In genomic region chr20:61742097-61742805, GRCh38 we compare ENCODE assay signal across 22 cellular contexts.
DNase-seq lines count a peak whose midpoint lies in the region; ATAC-seq, FAIRE-seq and TF ChIP-seq lines count a peak whose summit lies in the region.
"Had no signal": no experiment of that assay in that cellular context is flagged by ENCODE, and none has a peak within 500 bp of the region (broad histone marks: within the 10 kb centered on the region; RNA-seq: fewer than 3 reads in every experiment).

No MANE protein-coding gene starts in this region.

- H3K9me3 ChIP-seq in kidney (ENCODE audit: control insufficient read depth in 1 of 2, low read length in 2 of 2) = no peaks in the 10 kb centered on the region

- H3K27ac Mint-ChIP-seq in activated T-cell treated with anti-CD3 and anti-CD28 coated beads, Interleukin-2, amount 50 U/mL, for 72 hours = peak overlapping the region; percentile 13
- peak overlapping the region; percentile 32; the same call in 1 of the 2 replicates for H3K27ac Mint-ChIP-seq in WTC11
- H3K27ac Mint-ChIP-seq: activated naive CD4-positive, alpha-beta T cell treated with anti-CD3 and anti-CD28 coated beads, Interleukin-2, amount 10 ng/mL, durations not matched to agents 7 days and 5 days; IgD-negative memory B cell had no signal

- ATAC-seq in activated T-cell treated with anti-CD3 and anti-CD28 coated beads, Interleukin-2, amount 50 U/mL, for 72 hours (replicated peaks in 1 of 2) = no peak
- ATAC-seq in WTC11 = no peak

- H3K4me3 Mint-ChIP-seq in activated T-cell treated with anti-CD3 and anti-CD28 coated beads, Interleukin-2, amount 50 U/mL, for 72 hours = no peak overlapping the region
- H3K4me3 Mint-ChIP-seq in WTC11 = no peak overlapping the region
- H3K4me3 Mint-ChIP-seq: activated naive CD4-positive, alpha-beta T cell treated with anti-CD3 and anti-CD28 coated beads, Interleukin-2, amount 10 ng/mL, durations not matched to agents 7 days and 5 days; IgD-negative memory B cell had no signal

- POLR2A ChIA-PET in WTC11 (lab: Charles Lee) = no interaction called here

- H3K27me3 Mint-ChIP-seq in activated T-cell treated with anti-CD3 and anti-CD28 coated beads, Interleukin-2, amount 50 U/mL, for 72 hours (ENCODE audit: low read depth) = peaks cover under 1% of the 10 kb centered on the region
- peaks cover 3% of the 10 kb centered on the region for H3K27me3 Mint-ChIP-seq in WTC11 (ENCODE audit: low read depth)
- H3K27me3 Mint-ChIP-seq: activated naive CD4-positive, alpha-beta T cell treated with anti-CD3 and anti-CD28 coated beads, Interleukin-2, amount 10 ng/mL, durations not matched to agents 7 days and 5 days; IgD-negative memory B cell had no signal

- no peak for FAIRE-seq in kidney (lab: Jason Lieb, UNC)
- FAIRE-seq: A204.1 had no signal

- no peak overlapping the region for H3K9ac ChIP-seq in kidney (ENCODE audit: low read length in 2 of 2)

- no peak for DNase-seq in activated T-cell treated with anti-CD3 and anti-CD28 coated beads, Interleukin-2, amount 50 U/mL, for 72 hours
- DNase-seq in activated T-cell treated with anti-CD3 and anti-CD28 coated beads for 4 hours (no peak), WTC11 (ENCODE audit: low spot score) (no peak), kidney (peak; percentile 20), putamen (ENCODE audit: low spot score) (peak; percentile 34), NCI-H1694 treated with DMSO at 0.1 percent for 48 hours (lab: John Stamatoyannopoulos, UW) (no peak), HT-29 (ENCODE audit: low spot score) (no peak)
- no peak for DNase-seq in activated T-cell treated with anti-CD3 and anti-CD28 coated beads, Interleukin-2, amount 50 U/mL, for 48 hours
- DNase-seq: activated CD4-positive, alpha-beta T cell treated with anti-CD3 and anti-CD28 coated beads, Interleukin-2, amount 50 U/mL, for 4 hours; activated naive CD4-positive, alpha-beta T cell treated with anti-CD3 and anti-CD28 coated beads, Interleukin-2, amount 10 ng/mL, durations not matched to agents 7 days and 5 days; cerebellar nuclear complex; DMS153; GF-D8; HCEC 1CT; MM.1S; NCI-H1694; NCI-H226; NK-92 treated with Interleukin-12 subunit alpha and Interleukin-12 subunit beta, amount 100 ng/mL, for 24 hours; stimulated activated CD8-positive, alpha-beta memory T cell treated with anti-CD3 and anti-CD28 coated beads, Interleukin-4, amount 100 ng/mL, for 48 hours; T-helper 1 cell had no signal

- no peaks in the 10 kb centered on the region for H3K4me1 Mint-ChIP-seq in activated T-cell treated with anti-CD3 and anti-CD28 coated beads, Interleukin-2, amount 50 U/mL, for 72 hours (ENCODE audit: low read depth)
- no peaks in the 10 kb centered on the region for H3K4me1 Mint-ChIP-seq in WTC11
- H3K4me1 Mint-ChIP-seq: activated naive CD4-positive, alpha-beta T cell treated with anti-CD3 and anti-CD28 coated beads, Interleukin-2, amount 10 ng/mL, durations not matched to agents 7 days and 5 days; IgD-negative memory B cell had no signal

- intact Hi-C loops in kidney (cut with DNase I) = no loop called here

- H3K9me3 Mint-ChIP-seq in activated T-cell treated with anti-CD3 and anti-CD28 coated beads, Interleukin-2, amount 50 U/mL, for 72 hours = no peaks in the 10 kb centered on the region
- H3K9me3 Mint-ChIP-seq in WTC11 = no peaks in the 10 kb centered on the region
- H3K9me3 Mint-ChIP-seq: activated naive CD4-positive, alpha-beta T cell treated with anti-CD3 and anti-CD28 coated beads, Interleukin-2, amount 10 ng/mL, durations not matched to agents 7 days and 5 days; IgD-negative memory B cell had no signal

- no peak overlapping the region for H3K4me3 ChIP-seq in kidney (ENCODE audit: low read length in 2 of 2)

- CTCF ChIA-PET in WTC11 (lab: Charles Lee) = interaction anchor here (0.6 kb wide), 1 partner anchor 127 kb away, joined by 3 read pairs; no protein-coding TSS in a partner anchor

- no peak for TF ChIP-seq CTCF in WTC11 (IDR thresholded peaks at IDR 0.05)
- no peak for TF ChIP-seq CTCF in kidney (IDR thresholded peaks at IDR 0.05; ENCODE audit: borderline replicate concordance, extremely low read depth, insufficient read depth)

- H3K36me3 Mint-ChIP-seq in activated T-cell treated with anti-CD3 and anti-CD28 coated beads, Interleukin-2, amount 50 U/mL, for 72 hours (ENCODE audit: insufficient read depth in 2 of 2) = peaks cover 0 to 4% of the 10 kb centered on the region in 2 donors
- H3K36me3 Mint-ChIP-seq in WTC11 = no peaks in the 10 kb centered on the region
- H3K36me3 Mint-ChIP-seq: activated naive CD4-positive, alpha-beta T cell treated with anti-CD3 and anti-CD28 coated beads, Interleukin-2, amount 10 ng/mL, durations not matched to agents 7 days and 5 days; IgD-negative memory B cell had no signal

- no peaks in the 10 kb centered on the region for H3K4me1 ChIP-seq in kidney (ENCODE audit: control insufficient read depth in 1 of 2, insufficient read depth in 1 of 2, low read depth in 1 of 2, low read length in 2 of 2)

- H3K27ac ChIP-seq in kidney (ENCODE audit: low read depth in 2 of 2, low read length in 2 of 2) = no peak overlapping the region

- no peaks in the 10 kb centered on the region for H3K36me3 ChIP-seq in kidney (ENCODE audit: control insufficient read depth in 1 of 2, insufficient read depth in 2 of 2, low read length in 2 of 2)

TF ChIP-seq in WTC11, 78 proteins besides CTCF, POLR2A, EP300 and RAD21:
- TF ChIP-seq NR2C2 (CRISPR knock-in tag; IDR thresholded peaks at IDR 0.05) = no peak
- TF ChIP-seq PREB (CRISPR knock-in tag; IDR thresholded peaks at IDR 0.05; ENCODE audit: borderline replicate concordance) = no peak

Comparison
In these comparisons a context has a peak if more than half of its experiments do, and no peak if none do; other contexts are left out.
1. DNase-seq: peak in kidney (single experiment) and putamen (single experiment); none in activated T-cell treated with anti-CD3 and anti-CD28 coated beads, Interleukin-2, amount 50 U/mL, for 72 hours (0 of 2), activated T-cell treated with anti-CD3 and anti-CD28 coated beads for 4 hours (single experiment), WTC11 (single experiment), NCI-H1694 treated with DMSO at 0.1 percent for 48 hours (single experiment), activated T-cell treated with anti-CD3 and anti-CD28 coated beads, Interleukin-2, amount 50 U/mL, for 48 hours (0 of 2) and HT-29 (single experiment).